ENCODE assay signal across 26 cellular contexts in the genomic region with DNA sequence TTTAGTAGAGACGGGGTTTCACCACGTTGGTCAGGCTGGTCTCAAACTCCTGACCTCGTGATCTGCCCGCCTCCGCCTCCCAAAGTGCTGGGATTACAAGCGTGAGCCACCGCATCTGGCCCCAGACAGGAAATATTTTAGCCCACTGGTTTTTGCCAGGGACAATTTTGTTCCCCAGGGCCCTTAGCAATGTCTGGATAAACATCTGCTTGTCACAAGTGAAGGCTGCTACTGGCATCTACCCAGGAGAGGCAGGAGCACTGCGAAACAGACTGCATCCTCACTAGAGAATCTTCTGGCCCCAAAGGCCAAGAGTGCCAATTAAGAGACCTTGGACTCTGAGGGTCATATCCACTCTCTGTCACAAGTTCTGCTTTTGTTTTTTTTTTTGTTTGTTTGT. TPM values are rescaled to one million over a fixed set of nuclear protein-coding genes. Genes with fewer than 3 reads are reported as not detected.
A peak's percentile ranks its signal among the peaks of the same experiment; 100 is the strongest.
DNase-seq lines count a peak whose midpoint lies in the region; ATAC-seq and TF ChIP-seq lines count a peak whose summit lies in the region.
"Had no signal": no experiment of that assay in that cellular context is flagged by ENCODE, and none has a peak within 500 bp of the region (broad histone marks: within the 10 kb centered on the region; RNA-seq: fewer than 3 reads in every experiment).

No MANE protein-coding gene starts in this region.

- intact Hi-C loops in A673 (cut with micrococcal nuclease; ENCODE audit: unreplicated experiment): no loop called here

- H3K4me1 ChIP-seq in DND-41 (ENCODE audit: insufficient read depth, low read length) (peaks cover 75% of the 10 kb centered on the region), liver (ENCODE audit: control insufficient read depth in 4 of 4, insufficient read depth in 4 of 4, low read length in 3 of 4) (peaks cover 27 to 78% (median 65%) of the 10 kb centered on the region in 4 donors), A673 (ENCODE audit: insufficient read depth, low read length, poor library complexity, severe bottlenecking) (peaks cover 43% of the 10 kb centered on the region)

- no peak for TF ChIP-seq CTCF in 22Rv1 (IDR thresholded peaks at IDR 0.05)
- TF ChIP-seq CTCF in DND-41 (IDR thresholded peaks at IDR 0.05; ENCODE audit: borderline replicate concordance, extremely low read depth, low read length, poor library complexity, severe bottlenecking): no peak
- TF ChIP-seq CTCF in WTC11 (IDR thresholded peaks at IDR 0.05): no peak
- no peak for TF ChIP-seq CTCF in liver (IDR thresholded peaks at IDR 0.05; ENCODE audit: low read depth, low read length, missing input control)
- TF ChIP-seq CTCF in A673 (conservative IDR thresholded peaks at IDR 0.05; ENCODE audit: low read depth, low read length): no peak

- no peak overlapping the region for H3K27ac Mint-ChIP-seq in WTC11

- H3K79me2 ChIP-seq in DND-41 (ENCODE audit: insufficient read depth, low read length): peaks cover 63% of the 10 kb centered on the region

- H3K27me3 Mint-ChIP-seq in WTC11 (ENCODE audit: low read depth): no peaks in the 10 kb centered on the region
- H3K27me3 Mint-ChIP-seq: CD4-positive, alpha-beta memory T cell had no signal

- no peak overlapping the region for H3K4me3 ChIP-seq in DND-41 (ENCODE audit: low read depth in 1 of 2, low read length in 2 of 2)
- no peak overlapping the region for H3K4me3 ChIP-seq in liver (ENCODE audit: low read depth in 1 of 3, low read length in 3 of 3)
- no peak overlapping the region for H3K4me3 ChIP-seq in A673 (ENCODE audit: low read depth, low read length, poor library complexity, severe bottlenecking)
- H3K4me3 ChIP-seq: prostate gland, skin epidermis, testis, uterus had no signal

- no peak for ATAC-seq in DND-41 (ENCODE audit: insufficient read depth, low read depth)
- no peak for ATAC-seq in WTC11
- ATAC-seq in GM21390 (IDR thresholded peaks at IDR 0.05; ENCODE audit: unreplicated experiment): no peak
- ATAC-seq: activated CD8-positive, alpha-beta T cell treated with anti-CD3 and anti-CD28 coated beads, Interleukin-2, amount 10 ng/mL, durations not matched to agents 7 days and 5 days; activated T-cell treated with anti-CD3 and anti-CD28 coated beads, Interleukin-2, amount 50 U/mL, for 4 hours; foreskin keratinocyte; HCT116; left ventricle myocardium superior had no signal

- WGBS in liver: 37% methylated on average over 8 of the region's 8 CpGs

- peaks cover 34% of the 10 kb centered on the region for H4K20me1 ChIP-seq in DND-41 (ENCODE audit: insufficient read depth, low read length)

- H3K9ac ChIP-seq in DND-41 (ENCODE audit: low read depth, low read length) (no peak overlapping the region), liver (ENCODE audit: low read depth in 1 of 2, low read length in 2 of 2) (no peak overlapping the region)

- no peaks in the 10 kb centered on the region for H3K9me3 ChIP-seq in DND-41 (ENCODE audit: insufficient read depth, low read length, severe bottlenecking)
- no peaks in the 10 kb centered on the region for H3K9me3 ChIP-seq in liver (ENCODE audit: control insufficient read depth in 4 of 4, low read length in 3 of 4)
- H3K9me3 ChIP-seq in A673 (ENCODE audit: low read depth, low read length, poor library complexity, severe bottlenecking): no peaks in the 10 kb centered on the region
- H3K9me3 ChIP-seq: prostate gland, testis, uterus had no signal

- no TSS peak for BruUV-seq in A673 (replicated peaks; lab: Mats Ljungman, UMichigan)

- no peaks in the 10 kb centered on the region for H3K27me3 ChIP-seq in DND-41 (ENCODE audit: insufficient read depth, low read length, poor library complexity)
- no peaks in the 10 kb centered on the region for H3K27me3 ChIP-seq in liver (ENCODE audit: control insufficient read depth in 4 of 4, insufficient read depth in 4 of 4, low read length in 3 of 4)
- H3K27me3 ChIP-seq in A673 (replicated peaks; ENCODE audit: insufficient read depth, low read depth, low read length, poor library complexity): no peaks in the 10 kb centered on the region
- H3K27me3 ChIP-seq: foreskin keratinocyte, testis, uterus had no signal

- no peak for TF ChIP-seq RAD21 in liver (IDR thresholded peaks at IDR 0.05)

- peak overlapping the region; percentile 24 for H3K4me3 Mint-ChIP-seq in WTC11

- no peak for DNase-seq in DND-41
- no peak for DNase-seq in WTC11 (ENCODE audit: low spot score)
- no peak for DNase-seq in NCI-H748 treated with DMSO at 0.1 percent for 48 hours (lab: John Stamatoyannopoulos, UW)
- no peak for DNase-seq in NCI-H1417 treated with DMSO at 0.1 percent for 48 hours (lab: John Stamatoyannopoulos, UW)
- DNase-seq in A673 (ENCODE audit: low spot score): no peak
- DNase-seq: activated CD8-positive, alpha-beta T cell treated with anti-CD3 and anti-CD28 coated beads, Interleukin-2, amount 10 ng/mL, durations not matched to agents 7 days and 5 days; activated naive CD4-positive, alpha-beta T cell treated with anti-CD3 and anti-CD28 coated beads, Interleukin-2, amount 50 U/mL, for 16 hours; activated T-cell treated with anti-CD3 and anti-CD28 coated beads, Interleukin-2, amount 50 U/mL, for 4 hours; CD4-positive, alpha-beta memory T cell; cerebellar nuclear complex; foreskin keratinocyte; GDM1; hypothalamus; KBM-7; left ventricle myocardium superior; NCI-H1694 treated with DMSO at 0.1 percent for 48 hours; NCI-H774; stimulated activated CD4-positive, alpha-beta T cell treated with anti-CD3 and anti-CD28 coated beads, Interleukin-1b, Interleukin-23, amount 100 ng/mL, for 48 hours; testis; uterus had no signal

- no peaks in the 10 kb centered on the region for H3K9me3 Mint-ChIP-seq in WTC11
- H3K9me3 Mint-ChIP-seq: activated T-cell treated with anti-CD3 and anti-CD28 coated beads, Interleukin-2, amount 50 U/mL, for 4 hours; CD4-positive, alpha-beta memory T cell had no signal

- POLR2A ChIA-PET in WTC11 (lab: Charles Lee) (interaction anchor here (0.7 to 1.3 kb wide), 2 partner anchors 8 to 15 kb away, joined by 3 to 6 read pairs; no protein-coding TSS in a partner anchor), A673 (lab: Charles Lee; ENCODE audit: low non-redundant PET) (no interaction called here)

- H3K27ac ChIP-seq in 22Rv1 (peak overlapping the region; percentile 83; the same call in 1 of the 2 replicates), DND-41 (ENCODE audit: low read length) (no peak overlapping the region), liver (ENCODE audit: low read depth in 1 of 2, low read length in 2 of 2) (peak overlapping the region; percentile 31 to 78), A673 (ENCODE audit: low read depth, low read length, poor library complexity, severe bottlenecking) (no peak overlapping the region)
- H3K27ac ChIP-seq: foreskin keratinocyte, prostate gland, skin epidermis, testis, uterus had no signal

- no peak overlapping the region for H2AFZ ChIP-seq in DND-41 (ENCODE audit: low read depth, low read length)

- peak overlapping the region; percentile 99; the same call in 1 of the 2 replicates for H3K4me2 ChIP-seq in DND-41 (ENCODE audit: insufficient read depth, low read length)

- peaks cover 40% of the 10 kb centered on the region for H3K4me1 Mint-ChIP-seq in WTC11

- CTCF ChIA-PET in WTC11 (lab: Charles Lee): no interaction called here
- CTCF ChIA-PET in A673 (lab: Charles Lee): no interaction called here

- H3K36me3 ChIP-seq in DND-41 (ENCODE audit: insufficient read depth, low read length) (peaks cover 28% of the 10 kb centered on the region), liver (ENCODE audit: control insufficient read depth in 4 of 4, insufficient read depth in 3 of 4, low read depth in 1 of 4, low read length in 3 of 4) (no peaks in the 10 kb centered on the region), A673 (ENCODE audit: insufficient read depth, low read length, poor library complexity, severe bottlenecking) (peaks cover 6% of the 10 kb centered on the region)
- H3K36me3 ChIP-seq: prostate gland, uterus had no signal

- H3K36me3 Mint-ChIP-seq in WTC11: peaks cover 14% of the 10 kb centered on the region

TF ChIP-seq in WTC11, 78 proteins besides CTCF, POLR2A, EP300 and RAD21 (continues in another document):
- no peak for TF ChIP-seq ERG (CRISPR knock-in tag; IDR thresholded peaks at IDR 0.05)

TF ChIP-seq in liver, 16 proteins besides CTCF, POLR2A, EP300 and RAD21:
- TF ChIP-seq EGR1 (IDR thresholded peaks at IDR 0.05; ENCODE audit: low read depth in 2 of 2) (no peak), NR2F2 (IDR thresholded peaks at IDR 0.05) (peak; percentile 3), HNF4A (conservative IDR thresholded peaks at IDR 0.05) (peak; percentile 26 to 46)

RNA-seq across cellular contexts. Expression of gene TPRN, which starts 2.4 kb away (rescaled TPM):
- total RNA-seq in WTC11 (2021) (33.4 to 43.1 TPM (median 38.1 TPM) in 3 replicates), liver (10 to 100 TPM in 1 of 2 donors, 1 to 10 TPM in 1; 5.4 to 15.8 TPM), A673 (2021) (23.0 and 25.7 TPM in 2 replicates)
- 10 to 100 TPM in 1 of 2 donors, 1 to 10 TPM in 1; 6.5 to 20.1 TPM for polyA plus RNA-seq in liver

RNA-seq across cellular contexts. Expression of gene TMEM203, which starts 2.5 kb away (rescaled TPM):
- 46.7 to 50.6 TPM (median 47.4 TPM) in 3 replicates for total RNA-seq in WTC11 (2021)
- total RNA-seq in liver: 10 to 100 TPM; 19.9 to 21.5 TPM
- 10 to 100 TPM; 21.4 to 27.5 TPM for polyA plus RNA-seq in liver
- 37.5 and 41.8 TPM in 2 replicates for total RNA-seq in A673 (2021)

RNA-seq across cellular contexts. Expression of gene NDOR1, which starts 2.5 kb away (rescaled TPM):
- 40.3 to 49.0 TPM (median 43.2 TPM) in 3 replicates for total RNA-seq in WTC11 (2021)
- 1 to 10 TPM; 2.9 to 4.7 TPM for total RNA-seq in liver
- 1 to 10 TPM; 2.5 to 3.5 TPM for polyA plus RNA-seq in liver
- total RNA-seq in A673 (2021): 40.2 and 41.5 TPM in 2 replicates

RNA-seq across cellular contexts. Expression of gene SSNA1, which starts 14.5 kb away (rescaled TPM):
- 102 to 105 TPM (median 103 TPM) in 3 replicates for total RNA-seq in WTC11 (2021)
- total RNA-seq in liver: 10 to 100 TPM; 29.8 to 37.5 TPM
- polyA plus RNA-seq in liver: 10 to 100 TPM; 43.1 to 44.2 TPM
- total RNA-seq in A673 (2021): 86.8 and 87.3 TPM in 2 replicates

RNA-seq across cellular contexts. Expression of gene ANAPC2, which starts 14.6 kb away (rescaled TPM):
- total RNA-seq in WTC11 (2021): 61.0 to 80.9 TPM (median 61.2 TPM) in 3 replicates
- 10 to 100 TPM; 19.4 to 32.6 TPM for total RNA-seq in liver
- 10 to 100 TPM in 1 of 2 donors, 1 to 10 TPM in 1; 9.3 to 19.9 TPM for polyA plus RNA-seq in liver
- 49.6 and 54.1 TPM in 2 replicates for total RNA-seq in A673 (2021)

Comparison
In these comparisons a context has a peak if more than half of its experiments do, and no peak if none do; other contexts are left out.
1. H3K27ac ChIP-seq: peak in 22Rv1 (single experiment) and liver (2 of 2); none in DND-41 (single experiment) and A673 (single experiment).